15 cellular contexts compared by ENCODE assay signal in the genomic region with DNA sequence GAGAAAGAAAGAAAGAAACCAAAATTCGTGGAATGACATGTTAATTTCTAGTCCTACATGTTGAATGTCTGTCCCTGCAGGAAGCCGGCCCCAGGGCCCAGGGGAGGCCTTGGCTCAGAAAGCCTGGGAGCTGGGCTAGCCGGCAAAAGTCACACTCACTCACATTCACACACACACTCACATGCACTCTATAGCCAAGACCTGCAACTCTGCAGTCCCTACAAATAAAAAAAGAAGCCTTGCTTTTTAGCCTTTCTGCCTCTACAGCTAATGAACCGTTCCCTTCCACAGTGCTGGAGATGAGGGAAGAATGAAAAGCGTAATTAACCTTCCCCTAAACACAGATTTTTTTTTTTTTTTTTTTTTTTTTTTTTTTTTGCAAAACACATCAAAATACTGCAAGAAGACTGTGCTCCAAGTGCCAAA. TPM values are rescaled to one million over a fixed set of nuclear protein-coding genes. Genes with fewer than 3 reads are reported as not detected.
DNase-seq lines count a peak whose midpoint lies in the region; ATAC-seq, FAIRE-seq and TF ChIP-seq lines count a peak whose summit lies in the region.
"Had no signal": no experiment of that assay in that cellular context is flagged by ENCODE, and none has a peak within 500 bp of the region (broad histone marks: within the 10 kb centered on the region; RNA-seq: fewer than 3 reads in every experiment).

No MANE protein-coding gene starts in this region.

- peaks cover 34% of the 10 kb centered on the region for H3K4me1 Mint-ChIP-seq in activated naive CD4-positive, alpha-beta T cell treated with anti-CD3 and anti-CD28 coated beads for 36 hours (ENCODE audit: low read depth)

- no peaks in the 10 kb centered on the region for H3K27me3 ChIP-seq in endothelial cell of umbilical vein (ENCODE audit: control insufficient read depth in 2 of 2, insufficient read depth in 2 of 2, low read length in 2 of 2)
- H3K27me3 ChIP-seq in mesendoderm (ENCODE audit: insufficient read depth, low read length, poor library complexity): peaks cover 12% of the 10 kb centered on the region
- no peaks in the 10 kb centered on the region for H3K27me3 ChIP-seq in thoracic aorta (replicated peaks; ENCODE audit: insufficient read depth)
- H3K27me3 ChIP-seq in gastroesophageal sphincter: peaks cover 58% of the 10 kb centered on the region

- no peak for TF ChIP-seq POLR2A in endothelial cell of umbilical vein (IDR thresholded peaks at IDR 0.05; ENCODE audit: low read depth, low read length)
- no peak for TF ChIP-seq POLR2A in gastroesophageal sphincter (IDR thresholded peaks at IDR 0.05)

- H3K4me3 ChIP-seq in endothelial cell of umbilical vein (replicated peaks in 1 of 3; ENCODE audit: insufficient read depth in 1 of 3, low read depth in 1 of 3, low read length in 3 of 3): peak overlapping the region; percentile 5 to 64 (median 8)
- H3K4me3 ChIP-seq in mesendoderm (ENCODE audit: low read length): no peak overlapping the region
- peak overlapping the region; percentile 80 for H3K4me3 ChIP-seq in thoracic aorta
- H3K4me3 ChIP-seq in gastroesophageal sphincter: peak overlapping the region in 1 of 2 donors; percentile 45

- no TSS peak for BruUV-seq in endothelial cell of umbilical vein (replicated peaks; lab: Mats Ljungman, UMichigan)

- H3K4me3 Mint-ChIP-seq in activated naive CD4-positive, alpha-beta T cell treated with anti-CD3 and anti-CD28 coated beads for 36 hours: peak overlapping the region; percentile 24
- H3K4me3 Mint-ChIP-seq: activated CD4-positive, alpha-beta memory T cell treated with anti-CD3 and anti-CD28 coated beads for 36 hours had no signal

- no peaks in the 10 kb centered on the region for H4K20me1 ChIP-seq in endothelial cell of umbilical vein (replicated peaks; ENCODE audit: control insufficient read depth, extremely low read depth, insufficient read depth, low read length)

- no peak for DNase-seq in activated naive CD4-positive, alpha-beta T cell treated with anti-CD3 and anti-CD28 coated beads for 36 hours
- DNase-seq in activated naive CD4-positive, alpha-beta T cell treated with anti-CD3 and anti-CD28 coated beads, Interleukin-2, amount 50 U/mL, for 72 hours (ENCODE audit: low spot score in 2 of 2): no peak
- no peak for DNase-seq in endothelial cell of umbilical vein (ENCODE audit: low read depth, low spot score)
- peak; percentile 67 for DNase-seq in mesendoderm
- DNase-seq in thoracic aorta (ENCODE audit: low spot score): no peak
- no peak for DNase-seq in NCI-H2171 (lab: John Stamatoyannopoulos, UW)
- no peak for DNase-seq in DMS153 treated with DMSO at 0.1 percent for 48 hours (lab: John Stamatoyannopoulos, UW; ENCODE audit: unreplicated experiment)
- DNase-seq: activated CD4-positive, alpha-beta memory T cell treated with anti-CD3 and anti-CD28 coated beads for 36 hours; amniotic stem cell; GF-D8; NCI-H1694; NK-92 treated with Interleukin-12 subunit alpha and Interleukin-12 subunit beta, amount 100 ng/mL, for 24 hours; occipital lobe had no signal

- no peak overlapping the region for H2BK5ac ChIP-seq in mesendoderm (ENCODE audit: low read length)

- no peak overlapping the region for H3K4ac ChIP-seq in mesendoderm (ENCODE audit: low read depth, low read length)

- H3K79me2 ChIP-seq in endothelial cell of umbilical vein (ENCODE audit: control insufficient read depth, insufficient read depth, low read length) (peaks cover 86% of the 10 kb centered on the region), mesendoderm (ENCODE audit: control insufficient read depth, insufficient read depth, low read length) (no peaks in the 10 kb centered on the region)

- H4K8ac ChIP-seq in mesendoderm (ENCODE audit: low read depth, low read length): no peak overlapping the region

- H3K23ac ChIP-seq in mesendoderm (ENCODE audit: low read length): no peak overlapping the region

- no peak overlapping the region for H2AK5ac ChIP-seq in mesendoderm (ENCODE audit: low read length)

- intact Hi-C loops in activated naive CD4-positive, alpha-beta T cell treated with anti-CD3 and anti-CD28 coated beads for 36 hours (cut with micrococcal nuclease): loop anchor here (1.0 kb wide), 1 partner anchor 9 kb away; no protein-coding TSS in a partner anchor
- intact Hi-C loops in endothelial cell of umbilical vein (cut with micrococcal nuclease): no loop called here

- no peak overlapping the region for H3K56ac ChIP-seq in mesendoderm (ENCODE audit: low read length)

- no peaks in the 10 kb centered on the region for H3K9me3 ChIP-seq in endothelial cell of umbilical vein (replicated peaks; ENCODE audit: control insufficient read depth, insufficient read depth, low read length)
- no peaks in the 10 kb centered on the region for H3K9me3 ChIP-seq in thoracic aorta
- no peaks in the 10 kb centered on the region for H3K9me3 ChIP-seq in gastroesophageal sphincter

- WGBS in mesendoderm (ENCODE audit: extremely low coverage, insufficient coverage, low lambda C conversion rate): no CpG with 5 or more reads among the region's 5 CpGs
- 15 to 35% methylated on average over 5 of the region's 5 CpGs for WGBS in gastroesophageal sphincter (ENCODE audit: low coverage in 1 of 2), 2 donors

- no peak overlapping the region for H2BK15ac ChIP-seq in mesendoderm (replicated peaks; ENCODE audit: low read depth)

- peaks cover 66% of the 10 kb centered on the region for H3K27me3 Mint-ChIP-seq in activated naive CD4-positive, alpha-beta T cell treated with anti-CD3 and anti-CD28 coated beads for 36 hours (ENCODE audit: low read depth)

- no peak for TF ChIP-seq EP300 in gastroesophageal sphincter (IDR thresholded peaks at IDR 0.05)

- POLR2A ChIA-PET in endothelial cell of umbilical vein (lab: Charles Lee): interaction anchor here (0.6 to 0.7 kb wide), 2 partner anchors 32 to 328 kb away, joined by 3 to 4 read pairs; no protein-coding TSS in a partner anchor

- CTCF ChIA-PET in activated naive CD4-positive, alpha-beta T cell treated with anti-CD3 and anti-CD28 coated beads for 36 hours (lab: Charles Lee): interaction anchor here (0.9 kb wide), 1 partner anchor 10 kb away, joined by 3 read pairs; no protein-coding TSS in a partner anchor
- CTCF ChIA-PET in endothelial cell of umbilical vein (lab: Charles Lee): interaction anchor here (0.8 to 6.3 kb wide), 6 partner anchors 9 to 517 kb away, joined by 3 to 86 read pairs (median 5); no protein-coding TSS in a partner anchor

- H3K4me2 ChIP-seq in endothelial cell of umbilical vein (ENCODE audit: insufficient read depth, low read length) (peak overlapping the region; percentile 97), mesendoderm (ENCODE audit: low read length) (no peak overlapping the region)

- H2AFZ ChIP-seq in endothelial cell of umbilical vein (ENCODE audit: low read depth, low read length): no peak overlapping the region

- H3K9me1 ChIP-seq in endothelial cell of umbilical vein (replicated peaks; ENCODE audit: control insufficient read depth, extremely low read depth, insufficient read depth, low read length): no peaks in the 10 kb centered on the region

- H3K18ac ChIP-seq in mesendoderm (ENCODE audit: low read length): no peak overlapping the region

- H3K4me1 ChIP-seq in endothelial cell of umbilical vein (ENCODE audit: control insufficient read depth, extremely low read depth, insufficient read depth, low read length) (peaks cover 36% of the 10 kb centered on the region), mesendoderm (ENCODE audit: control insufficient read depth, low read depth, low read length) (peaks cover 7% of the 10 kb centered on the region), thoracic aorta (ENCODE audit: control insufficient read depth in 1 of 2, low read depth in 2 of 2) (peaks cover 6 to 40% of the 10 kb centered on the region in 2 donors), gastroesophageal sphincter (peaks cover 0 to 69% (median 23%) of the 10 kb centered on the region in 3 donors)

- H3K27ac Mint-ChIP-seq in activated naive CD4-positive, alpha-beta T cell treated with anti-CD3 and anti-CD28 coated beads for 36 hours: no peak overlapping the region
- H3K27ac Mint-ChIP-seq in activated naive CD4-positive, alpha-beta T cell treated with anti-CD3 and anti-CD28 coated beads, Interleukin-2, amount 50 U/mL, for 72 hours: no peak overlapping the region
- H3K27ac Mint-ChIP-seq: activated CD4-positive, alpha-beta memory T cell treated with anti-CD3 and anti-CD28 coated beads for 36 hours had no signal

- H3K79me1 ChIP-seq in mesendoderm (ENCODE audit: low read length): no peaks in the 10 kb centered on the region

- no peaks in the 10 kb centered on the region for H3K36me3 ChIP-seq in endothelial cell of umbilical vein (ENCODE audit: control insufficient read depth in 2 of 2, extremely low read depth in 1 of 2, insufficient read depth in 2 of 2, low read length in 2 of 2)
- H3K36me3 ChIP-seq in mesendoderm (ENCODE audit: control insufficient read depth, insufficient read depth, low read length): no peaks in the 10 kb centered on the region
- H3K36me3 ChIP-seq in thoracic aorta: no peaks in the 10 kb centered on the region
- no peaks in the 10 kb centered on the region for H3K36me3 ChIP-seq in gastroesophageal sphincter

- no peak for TF ChIP-seq CTCF in endothelial cell of umbilical vein (IDR thresholded peaks at IDR 0.05; ENCODE audit: extremely low read depth in 1 of 2, insufficient read depth in 1 of 2, low read depth in 1 of 2, low read length in 2 of 2)
- no peak for TF ChIP-seq CTCF in thoracic aorta (IDR thresholded peaks at IDR 0.05)
- TF ChIP-seq CTCF in gastroesophageal sphincter (IDR thresholded peaks at IDR 0.05): no peak

- FAIRE-seq in endothelial cell of umbilical vein (lab: Jason Lieb, UNC): peak; percentile 12

- dilution Hi-C loops in endothelial cell of umbilical vein (cut with MboI; ENCODE audit: extremely low pct_ligation_motif_present, low sequenced_read_pairs): no loop called here

- no peaks in the 10 kb centered on the region for H3K36me3 Mint-ChIP-seq in activated naive CD4-positive, alpha-beta T cell treated with anti-CD3 and anti-CD28 coated beads for 36 hours (ENCODE audit: low read depth)
- H3K36me3 Mint-ChIP-seq in activated naive CD4-positive, alpha-beta T cell treated with anti-CD3 and anti-CD28 coated beads, Interleukin-2, amount 50 U/mL, for 72 hours: peaks cover 0 to 30% of the 10 kb centered on the region in 2 donors
- H3K36me3 Mint-ChIP-seq: activated CD4-positive, alpha-beta memory T cell treated with anti-CD3 and anti-CD28 coated beads for 36 hours had no signal

- H3K27ac ChIP-seq in endothelial cell of umbilical vein (ENCODE audit: insufficient read depth, low read depth, low read length): peak overlapping the region; percentile 81
- no peak overlapping the region for H3K27ac ChIP-seq in mesendoderm (ENCODE audit: low read depth, low read length)
- peak overlapping the region; percentile 94 to 99 for H3K27ac ChIP-seq in thoracic aorta
- H3K27ac ChIP-seq in gastroesophageal sphincter: peak overlapping the region in 2 of 4 donors; percentile 84 to 94
- H3K27ac ChIP-seq: epithelial cell of prostate had no signal

- no peak overlapping the region for H2BK120ac ChIP-seq in mesendoderm (ENCODE audit: low read depth, low read length)

- no peaks in the 10 kb centered on the region for H3K9me3 Mint-ChIP-seq in activated naive CD4-positive, alpha-beta T cell treated with anti-CD3 and anti-CD28 coated beads for 36 hours
- no peaks in the 10 kb centered on the region for H3K9me3 Mint-ChIP-seq in activated naive CD4-positive, alpha-beta T cell treated with anti-CD3 and anti-CD28 coated beads, Interleukin-2, amount 50 U/mL, for 72 hours
- H3K9me3 Mint-ChIP-seq: activated CD4-positive, alpha-beta memory T cell treated with anti-CD3 and anti-CD28 coated beads for 36 hours had no signal

- no peak for ATAC-seq in activated naive CD4-positive, alpha-beta T cell treated with anti-CD3 and anti-CD28 coated beads, Interleukin-2, amount 50 U/mL, for 72 hours
- ATAC-seq in thoracic aorta (ENCODE audit: insufficient number of reproducible peaks, low FRiP score, low read depth) (no peak), gastroesophageal sphincter (no peak)

- H3K9ac ChIP-seq in endothelial cell of umbilical vein (replicated peaks; ENCODE audit: extremely low read depth, insufficient read depth, low read length) (peak overlapping the region; percentile 87), mesendoderm (ENCODE audit: low read length) (no peak overlapping the region)

- H4K5ac ChIP-seq in mesendoderm (ENCODE audit: low read length): no peak overlapping the region

RNA-seq across cellular contexts. Expression of a gene that starts 4.4 kb away (rescaled TPM):
- total RNA-seq in activated naive CD4-positive, alpha-beta T cell treated with anti-CD3 and anti-CD28 coated beads for 36 hours: not detected
- total RNA-seq in activated naive CD4-positive, alpha-beta T cell treated with anti-CD3 and anti-CD28 coated beads, Interleukin-2, amount 50 U/mL, for 72 hours: not detected
- 117 and 123 TPM in 2 replicates for total RNA-seq in endothelial cell of umbilical vein
- 24.0 and 29.0 TPM in 2 replicates for polyA plus RNA-seq in endothelial cell of umbilical vein
- 28.8 and 29.8 TPM in 2 replicates for polyA plus RNA-seq in endothelial cell of umbilical vein (2011; cell fraction: cytosol; rRNA removed)
- polyA plus RNA-seq in endothelial cell of umbilical vein (2011; cell fraction: nucleus; rRNA removed): 110 and 114 TPM in 2 replicates
- polyA plus RNA-seq in endothelial cell of umbilical vein (2012): 52.5 and 57.5 TPM in 2 replicates
- polyA minus RNA-seq in endothelial cell of umbilical vein: 190 and 213 TPM in 2 replicates
- polyA minus RNA-seq in endothelial cell of umbilical vein (2011; cell fraction: cytosol; rRNA and poly(A)+ RNA removed): 5.3 TPM
- 447 and 494 TPM in 2 replicates for polyA minus RNA-seq in endothelial cell of umbilical vein (2011; cell fraction: nucleus; rRNA and poly(A)+ RNA removed)
- 0.94 TPM for polyA plus RNA-seq in mesendoderm (2013, experiment 1 of 2)
- polyA plus RNA-seq in mesendoderm (2013, experiment 2 of 2): 0.74 TPM
- total RNA-seq in thoracic aorta: 10 to 100 TPM; 26.4 to 51.1 TPM
- total RNA-seq in gastroesophageal sphincter: 10 to 100 TPM; 13.7 to 92.6 (median 55.6) TPM
- total RNA-seq: activated CD4-positive, alpha-beta memory T cell treated with anti-CD3 and anti-CD28 coated beads for 36 hours had no signal

Comparison
In these comparisons a context has a peak if more than half of its experiments do, and no peak if none do; other contexts are left out.
1. RNA of a gene that starts 4.4 kb away (total RNA-seq): 117 to 123 TPM in endothelial cell of umbilical vein, 13.7 to 92.6 TPM in gastroesophageal sphincter and 26.4 to 51.1 TPM in thoracic aorta; not detected in activated naive CD4-positive, alpha-beta T cell treated with anti-CD3 and anti-CD28 coated beads for 36 hours and not detected in activated naive CD4-positive, alpha-beta T cell treated with anti-CD3 and anti-CD28 coated beads, Interleukin-2, amount 50 U/mL, for 72 hours; every median in the first group is over 10 times any median in the second.